7 cellular contexts compared by ENCODE assay signal in genomic region chr10:118543714-118544400, GRCh38. TPM values are rescaled to one million over a fixed set of nuclear protein-coding genes. Genes with fewer than 3 reads are reported as not detected.
A peak's percentile ranks its signal among the peaks of the same experiment; 100 is the strongest.
DNase-seq lines count a peak whose midpoint lies in the region; ATAC-seq and TF ChIP-seq lines count a peak whose summit lies in the region.

No MANE protein-coding gene starts in this region.

- H3K4me3 ChIP-seq in H7 (ENCODE audit: insufficient read depth, low read depth, low read length) = no peak overlapping the region
- H3K4me3 ChIP-seq in epithelial cell of esophagus (ENCODE audit: low read length) = no peak overlapping the region

- peaks cover 2% of the 10 kb centered on the region for H3K9me3 Mint-ChIP-seq in nephron progenitor cell

- DNase-seq in GM10266 (ENCODE audit: extremely low spot score) (peak; percentile 43), H7 (peak; percentile 67), NCI-H146 (lab: John Stamatoyannopoulos, UW) (peak; percentile 80), epithelial cell of esophagus (ENCODE audit: low read depth) (peak; percentile 77), nephron progenitor cell (peak; percentile 64)
- DNase-seq in activated CD4-positive, alpha-beta T cell treated with anti-CD3 and anti-CD28 coated beads for 48 hours = peak; percentile 63

- H3K27ac Mint-ChIP-seq in nephron progenitor cell = no peak overlapping the region

- no peaks in the 10 kb centered on the region for H3K4me1 Mint-ChIP-seq in nephron progenitor cell

- H3K27me3 Mint-ChIP-seq in nephron progenitor cell (ENCODE audit: low read depth, poor library complexity) = peaks cover 40% of the 10 kb centered on the region

- no peaks in the 10 kb centered on the region for H3K36me3 ChIP-seq in H7 (replicated peaks; ENCODE audit: control insufficient read depth, insufficient read depth, low read length)

- H3K27me3 ChIP-seq in H7 (ENCODE audit: control insufficient read depth, insufficient read depth, low read length) = no peaks in the 10 kb centered on the region

- no peak overlapping the region for H3K4me3 Mint-ChIP-seq in nephron progenitor cell

- H3K36me3 Mint-ChIP-seq in nephron progenitor cell (ENCODE audit: low read depth) = no peaks in the 10 kb centered on the region

- TF ChIP-seq CTCF in GM10266 (IDR thresholded peaks at IDR 0.05; ENCODE audit: control insufficient read depth, insufficient read depth, low read depth, missing control alignments) (peak; percentile 66), epithelial cell of esophagus (IDR thresholded peaks at IDR 0.05; ENCODE audit: insufficient read depth, low read depth, low read length, missing control alignments) (peak; percentile 97), nephron progenitor cell (IDR thresholded peaks at IDR 0.05) (peak; percentile 62)

- ATAC-seq in HG03039 (IDR thresholded peaks at IDR 0.05; ENCODE audit: unreplicated experiment) = no peak

RNA-seq across cellular contexts. Expression of gene PRLHR, which starts 51.6 kb away (rescaled TPM):
- total RNA-seq in H7 (2014; rRNA removed; shearing (Covaris generic)) = not detected in 2 replicates
